Comparison of ENCODE assay signal across 8 cellular contexts in genomic region chrX:123732679-123733363, GRCh38. TPM values are rescaled to one million over a fixed set of nuclear protein-coding genes. Genes with fewer than 3 reads are reported as not detected.
DNase-seq lines count a peak whose midpoint lies in the region; ATAC-seq and TF ChIP-seq lines count a peak whose summit lies in the region.

TSS of gene THOC2 (minus strand) at chrX:123733052. CDS start at chrX:123733022, 30 bp downstream.

- ATAC-seq in HG03442 (IDR thresholded peaks at IDR 0.05; ENCODE audit: unreplicated experiment): peak; percentile 89

- intact Hi-C loops in colonic mucosa (cut with DNase I): no loop called here

- H3K27ac ChIP-seq in colonic mucosa: peak within 1 kb of the TSS; percentile 69
- peak within 1 kb of the TSS; percentile 73 for H3K27ac ChIP-seq in layer of hippocampus (ENCODE audit: low read depth, low read length)

- POLR2A ChIA-PET in BJ (lab: Charles Lee): interaction anchor here (0.6 kb wide), 1 partner anchor 11 kb away, joined by 3 read pairs; no protein-coding TSS in a partner anchor

- H3K9ac ChIP-seq in colonic mucosa (ENCODE audit: low read depth in 2 of 2, low read length in 2 of 2): peak within 1 kb of the TSS; percentile 83 to 84

- H3K4me3 ChIP-seq in BJ (ENCODE audit: low read depth, low read length) (peak within 1 kb of the TSS; percentile 74), colonic mucosa (peak within 1 kb of the TSS; percentile 53)

- CTCF ChIA-PET in BJ (lab: Yijun Ruan, JAX): interaction anchor here (1.2 to 1.3 kb wide), 2 partner anchors 33 to 37 kb away, joined by 3 to 4 read pairs; no protein-coding TSS in a partner anchor

- TF ChIP-seq POLR2A in GM19193 (IDR thresholded peaks at IDR 0.05; ENCODE audit: extremely low read depth, insufficient read depth, insufficient read length): peak; percentile 76

- H3K9me3 ChIP-seq in colonic mucosa: no peaks in the 10 kb centered on the region

- no peaks in the 10 kb centered on the region for H3K36me3 ChIP-seq in BJ (ENCODE audit: control insufficient read depth, insufficient read depth, low read length)
- H3K36me3 ChIP-seq in colonic mucosa: no peaks in the 10 kb centered on the region

- no peaks in the 10 kb centered on the region for H3K4me1 ChIP-seq in colonic mucosa

- H3K27me3 ChIP-seq in BJ (ENCODE audit: control insufficient read depth, insufficient read depth, low read length) (no peaks in the 10 kb centered on the region), colonic mucosa (no peaks in the 10 kb centered on the region), layer of hippocampus (ENCODE audit: control insufficient read depth, insufficient read depth, low read length) (no peaks in the 10 kb centered on the region)

- DNase-seq in BJ (ENCODE audit: low read depth) (peak; percentile 35), NCI-H510A treated with DMSO at 0.1 percent for 48 hours (lab: John Stamatoyannopoulos, UW) (peak; percentile 77), colonic mucosa (peak; percentile 85)
- DNase-seq in activated CD4-positive, alpha-beta T cell treated with anti-CD3 and anti-CD28 coated beads for 48 hours: peak; percentile 85
- DNase-seq in stimulated activated CD4-positive, alpha-beta T cell treated with anti-CD3 and anti-CD28 coated beads, Interleukin-1b, Interleukin-23, amount 100 ng/mL, for 4 hours (ENCODE audit: low read depth in 2 of 2): peak; percentile 63 to 64

- TF ChIP-seq CTCF in BJ (IDR thresholded peaks at IDR 0.05; ENCODE audit: insufficient read depth, low read depth, low read length): peak; percentile 51
- TF ChIP-seq CTCF in colonic mucosa (IDR thresholded peaks at IDR 0.05): peak; percentile 34

RNA-seq across cellular contexts. Expression of gene THOC2, which starts in this region (rescaled TPM):
- polyA plus RNA-seq in BJ (2011; rRNA removed): 23.8 and 44.7 TPM in 2 replicates
- 14.2 and 17.6 TPM in 2 replicates for polyA minus RNA-seq in BJ (2011; rRNA and poly(A)+ RNA removed)
- 10 to 100 TPM; 60.7 to 68.2 TPM for total RNA-seq in colonic mucosa

Comparison
In these comparisons a context has a peak if more than half of its experiments do, and no peak if none do; other contexts are left out.
1. Peak in every context shown above with its lines: DNase-seq, ATAC-seq, H3K4me3 ChIP-seq and H3K27ac ChIP-seq.
2. DNase-seq: peak in every context shown above with its lines; median percentile 85 in activated CD4-positive, alpha-beta T cell treated with anti-CD3 and anti-CD28 coated beads for 48 hours; 85 in colonic mucosa; 77 in NCI-H510A treated with DMSO at 0.1 percent for 48 hours; 64 in stimulated activated CD4-positive, alpha-beta T cell treated with anti-CD3 and anti-CD28 coated beads, Interleukin-1b, Interleukin-23, amount 100 ng/mL, for 4 hours; 35 in BJ.